21 cellular contexts compared by ENCODE assay signal in genomic region chr1:22279735-22280134, GRCh38.
A peak's percentile ranks its signal among the peaks of the same experiment; 100 is the strongest.
DNase-seq lines count a peak whose midpoint lies in the region; ATAC-seq, FAIRE-seq and TF ChIP-seq lines count a peak whose summit lies in the region.
"Had no signal": no experiment of that assay in that cellular context is flagged by ENCODE, and none has a peak within 500 bp of the region (broad histone marks: within the 10 kb centered on the region; RNA-seq: fewer than 3 reads in every experiment).

No MANE protein-coding gene starts in this region.

- 0 out of 2 replicates have a peak, but pooled peaks cover 3% of the 10 kb centered on the region for H3K4me1 Mint-ChIP-seq in WTC11
- H3K4me1 Mint-ChIP-seq: B cell had no signal

- in situ Hi-C loops in HepG2 (cut with HindIII; ENCODE audit: extremely low pct_ligation_motif_present, low pct_unique_long_range_greater_than_20kb), result no loop called here

- FAIRE-seq in HepG2 (lab: Jason Lieb, UNC), result no peak
- FAIRE-seq: A549, D721Med, G401.6, GM12891, GM19239 had no signal

- H3F3A ChIP-seq in PC-3 (ENCODE audit: low read length, unreplicated experiment), result no peaks in the 10 kb centered on the region

- H3K4me3 ChIP-seq in HepG2 (replicated peaks in 1 of 3; ENCODE audit: insufficient read depth in 1 of 3, low read depth in 2 of 3, low read length in 3 of 3), result no peak overlapping the region
- H3K4me3 ChIP-seq in right lobe of liver, result no peak overlapping the region
- H3K4me3 ChIP-seq in PC-3 (ENCODE audit: low read length), result no peak overlapping the region
- H3K4me3 ChIP-seq: A549; BLaER1 treated with 17β-estradiol and CSF1 and Interleukin-3, amounts not matched to agents 10 nM and 100 nM had no signal

- H3K9me3 Mint-ChIP-seq in WTC11, result peaks cover 12% of the 10 kb centered on the region

- no TSS peak for BruUV-seq in HepG2 (replicated peaks; lab: Mats Ljungman, UMichigan)
- no TSS peak for BruUV-seq in PC-3 (replicated peaks; lab: Mats Ljungman, UMichigan)

- WGBS in HepG2 (ENCODE audit: low lambda C conversion rate), result 48% methylated on average over 3 of the region's 3 CpGs
- 100% methylated on average over 1 of the region's 3 CpGs for WGBS in right lobe of liver (ENCODE audit: insufficient coverage, low coverage, low lambda C conversion rate, missing lambda C conversion rate)

- H3K9me3 ChIP-seq in HepG2 (ENCODE audit: low read length), result no peaks in the 10 kb centered on the region
- no peaks in the 10 kb centered on the region for H3K9me3 ChIP-seq in right lobe of liver
- no peaks in the 10 kb centered on the region for H3K9me3 ChIP-seq in PC-3 (ENCODE audit: low read length)
- H3K9me3 ChIP-seq: A549, Caco-2 had no signal

- TF ChIP-seq EP300 in HepG2 (IDR thresholded peaks at IDR 0.05; ENCODE audit: low read depth in 2 of 2, low read length in 2 of 2) (no peak), HepG2 (CRISPR knock-in tag; IDR thresholded peaks at IDR 0.05; ENCODE audit: borderline replicate concordance) (no peak)

- DNase-seq in HepG2 (ENCODE audit: low spot score), result no peak
- no peak for DNase-seq in right lobe of liver
- peak; percentile 26 for DNase-seq in PC-3
- no peak for DNase-seq in WTC11 (ENCODE audit: low spot score)
- DNase-seq: AML-193; Caco-2; Calu3; CD4-positive, alpha-beta T cell; CD8-positive, alpha-beta T cell; DMS79 treated with DMSO at 0.1 percent for 48 hours; GF-D8 had no signal

- H3K9me2 ChIP-seq in PC-3 (replicated peaks; ENCODE audit: low read length), result no peaks in the 10 kb centered on the region

- TF ChIP-seq CTCF in HepG2 (CRISPR knock-in tag; IDR thresholded peaks at IDR 0.05) (no peak), right lobe of liver (IDR thresholded peaks at IDR 0.05) (no peak), PC-3 (conservative IDR thresholded peaks at IDR 0.05; ENCODE audit: low read depth, low read length) (no peak), WTC11 (IDR thresholded peaks at IDR 0.05) (no peak)

- H3K27me3 Mint-ChIP-seq in WTC11 (ENCODE audit: low read depth), result no peaks in the 10 kb centered on the region; the same call in 1 of the 2 replicates

- CTCF ChIA-PET in HepG2 (lab: Yijun Ruan, JAX; ENCODE audit: low intra/inter-chr PET ratio, low total read pairs), result no interaction called here
- CTCF ChIA-PET in PC-3 (lab: Charles Lee), result interaction anchor here (0.5 kb wide), 1 partner anchor 68 kb away, joined by 4 read pairs; no protein-coding TSS in a partner anchor
- CTCF ChIA-PET in WTC11 (lab: Charles Lee), result interaction anchor here (0.7 to 1.3 kb wide), 4 partner anchors 37 to 657 kb away, joined by 3 to 5 read pairs (median 3); no protein-coding TSS in a partner anchor

- H3K36me3 ChIP-seq in HepG2 (replicated peaks in 1 of 2; ENCODE audit: control insufficient read depth in 1 of 2, insufficient read depth in 2 of 2, low read length in 2 of 2) (no peaks in the 10 kb centered on the region), right lobe of liver (no peaks in the 10 kb centered on the region), PC-3 (ENCODE audit: low read depth, low read length) (no peaks in the 10 kb centered on the region)
- H3K36me3 ChIP-seq: BLaER1 treated with 17β-estradiol and CSF1 and Interleukin-3, amounts not matched to agents 10 nM and 100 nM had no signal

- peaks cover 4% of the 10 kb centered on the region; the same call in 1 of the 2 replicates for H4K20me1 ChIP-seq in HepG2 (ENCODE audit: insufficient read depth, low read length)
- H4K20me1 ChIP-seq in PC-3 (ENCODE audit: low read length), result no peaks in the 10 kb centered on the region
- H4K20me1 ChIP-seq: BLaER1 treated with 17β-estradiol and CSF1 and Interleukin-3, amounts not matched to agents 10 nM and 100 nM had no signal

- TF ChIP-seq POLR2A in HepG2 (IDR thresholded peaks at IDR 0.05; ENCODE audit: insufficient read depth in 1 of 2, low read depth in 2 of 2, low read length in 2 of 2) (no peak), right lobe of liver (IDR thresholded peaks at IDR 0.05) (no peak)

- POLR2A ChIA-PET in HepG2 (lab: Yijun Ruan, JAX), result no interaction called here
- POLR2A ChIA-PET in PC-3 (lab: Charles Lee; ENCODE audit: unreplicated experiment), result no interaction called here
- POLR2A ChIA-PET in WTC11 (lab: Charles Lee), result interaction anchor here (0.7 kb wide), 1 partner anchor 123 kb away, joined by 3 read pairs; no protein-coding TSS in a partner anchor

- H3K27ac Mint-ChIP-seq in WTC11, result no peak overlapping the region
- H3K27ac Mint-ChIP-seq: B cell; CD4-positive, alpha-beta T cell; CD8-positive, alpha-beta T cell had no signal

- no peak for TF ChIP-seq RAD21 in HepG2 (CRISPR knock-in tag; IDR thresholded peaks at IDR 0.05)

- H3K4me2 ChIP-seq in HepG2 (ENCODE audit: low read depth, low read length) (no peak overlapping the region), PC-3 (ENCODE audit: low read length) (no peak overlapping the region)
- H3K4me2 ChIP-seq: A549; BLaER1 treated with 17β-estradiol and CSF1 and Interleukin-3, amounts not matched to agents 10 nM and 100 nM had no signal

- H3K9ac ChIP-seq in HepG2 (ENCODE audit: insufficient read depth, low read depth, low read length), result no peak overlapping the region
- H3K9ac ChIP-seq in PC-3 (ENCODE audit: low read length), result no peak overlapping the region
- H3K9ac ChIP-seq: BLaER1 treated with 17β-estradiol and CSF1 and Interleukin-3, amounts not matched to agents 10 nM and 100 nM had no signal

- ATAC-seq in HepG2 (no peak), right lobe of liver (no peak), PC-3 (no peak), HG02623 (IDR thresholded peaks at IDR 0.05; ENCODE audit: unreplicated experiment) (no peak), WTC11 (no peak)
- ATAC-seq: A549; CD8-positive, alpha-beta T cell had no signal

- H3K27ac ChIP-seq in HepG2 (ENCODE audit: extremely low read length, insufficient read depth, low read length) (no peak overlapping the region), right lobe of liver (no peak overlapping the region), PC-3 (ENCODE audit: low read length) (no peak overlapping the region)
- H3K27ac ChIP-seq: 22Rv1; A549; BLaER1 treated with 17β-estradiol and CSF1 and Interleukin-3, amounts not matched to agents 10 nM and 100 nM; C4-2B had no signal

- no peaks in the 10 kb centered on the region for H3K4me1 ChIP-seq in HepG2 (ENCODE audit: insufficient read depth, low read length)
- no peaks in the 10 kb centered on the region for H3K4me1 ChIP-seq in right lobe of liver
- peaks cover 17% of the 10 kb centered on the region for H3K4me1 ChIP-seq in PC-3 (ENCODE audit: insufficient read depth, low read length)
- H3K4me1 ChIP-seq: A549 had no signal

- no peaks in the 10 kb centered on the region for H3K79me2 ChIP-seq in HepG2 (ENCODE audit: insufficient read depth, low read length)
- no peaks in the 10 kb centered on the region for H3K79me2 ChIP-seq in PC-3 (ENCODE audit: low read length)

- H2AFZ ChIP-seq in HepG2 (ENCODE audit: low read length), result no peak overlapping the region
- no peak overlapping the region for H2AFZ ChIP-seq in PC-3 (ENCODE audit: low read length)

- no peaks in the 10 kb centered on the region for H3K36me3 Mint-ChIP-seq in WTC11
- H3K36me3 Mint-ChIP-seq: CD8-positive, alpha-beta T cell had no signal

- H3K27me3 ChIP-seq in HepG2 (ENCODE audit: control insufficient read depth in 1 of 2, insufficient read depth in 2 of 2, low read length in 2 of 2) (peaks cover 3 to 38% of the 10 kb centered on the region in 2 experiments; a peak in 4 of 5 replicates), right lobe of liver (no peaks in the 10 kb centered on the region), PC-3 (ENCODE audit: low read length) (no peaks in the 10 kb centered on the region)
- H3K27me3 ChIP-seq: BLaER1 treated with 17β-estradiol and CSF1 and Interleukin-3, amounts not matched to agents 10 nM and 100 nM had no signal

- no peak overlapping the region for H3K4me3 Mint-ChIP-seq in WTC11
- H3K4me3 Mint-ChIP-seq: B cell; CD4-positive, alpha-beta T cell; CD8-positive, alpha-beta T cell had no signal

- intact Hi-C loops in HepG2 (cut with micrococcal nuclease; ENCODE audit: unreplicated experiment) (loop anchor here (10.0 kb wide), 1 partner anchor 145 kb away; no protein-coding TSS in a partner anchor), right lobe of liver (cut with DNase I) (loop anchor here in 1 of 2 donors (10.0 kb wide), 1 partner anchor 145 kb away; no protein-coding TSS in a partner anchor), PC-3 (cut with micrococcal nuclease) (no loop called here)

TF ChIP-seq in HepG2, 621 proteins besides CTCF, POLR2A, EP300 and RAD21:
- TF ChIP-seq ZNF34 (CRISPR knock-in tag; IDR thresholded peaks at IDR 0.05; ENCODE audit: borderline replicate concordance), result no peak
- peak; percentile 54 for TF ChIP-seq ATF7 (IDR thresholded peaks at IDR 0.05)
- TF ChIP-seq ATF7 (CRISPR knock-in tag; IDR thresholded peaks at IDR 0.05), result no peak

TF ChIP-seq in WTC11, 78 proteins besides CTCF, POLR2A, EP300 and RAD21 (continues in another document):
- TF ChIP-seq CREB1 (CRISPR knock-in tag; IDR thresholded peaks at IDR 0.05) (no peak), SMAD3 (CRISPR knock-in tag; IDR thresholded peaks at IDR 0.05; ENCODE audit: borderline replicate concordance) (no peak), ZNF416 (CRISPR knock-in tag; IDR thresholded peaks at IDR 0.05) (no peak), NFYB (CRISPR knock-in tag; conservative IDR thresholded peaks at IDR 0.05; ENCODE audit: low read depth) (no peak), E2F1 (CRISPR knock-in tag; IDR thresholded peaks at IDR 0.05) (no peak), ZNF219 (CRISPR knock-in tag; IDR thresholded peaks at IDR 0.05; ENCODE audit: borderline replicate concordance) (no peak), NR2C2 (CRISPR knock-in tag; IDR thresholded peaks at IDR 0.05) (no peak), ZMAT4 (CRISPR knock-in tag; IDR thresholded peaks at IDR 0.05) (no peak), TEAD4 (CRISPR knock-in tag; IDR thresholded peaks at IDR 0.05) (no peak)
